In genomic region chr12:66508025-66508424, GRCh38 we compare ENCODE assay signal across 22 cellular contexts.
A peak's percentile ranks its signal among the peaks of the same experiment; 100 is the strongest.
DNase-seq lines count a peak whose midpoint lies in the region; ATAC-seq, FAIRE-seq and TF ChIP-seq lines count a peak whose summit lies in the region.
"Had no signal": no experiment of that assay in that cellular context is flagged by ENCODE, and none has a peak within 500 bp of the region (broad histone marks: within the 10 kb centered on the region; RNA-seq: fewer than 3 reads in every experiment).

No MANE protein-coding gene starts in this region.

- no peaks in the 10 kb centered on the region for H3K36me3 Mint-ChIP-seq in MCF 10A (ENCODE audit: insufficient read depth, unreplicated experiment)
- H3K36me3 Mint-ChIP-seq: CD8-positive, alpha-beta T cell had no signal

- H3K4me1 ChIP-seq in breast epithelium (no peaks in the 10 kb centered on the region), SK-N-SH (ENCODE audit: control insufficient read depth in 1 of 2, insufficient read depth in 2 of 2, low read depth in 1 of 2, low read length in 1 of 2) (no peaks in the 10 kb centered on the region)
- H3K4me1 ChIP-seq: A549, HAP-1 had no signal

- H3K36me3 ChIP-seq in breast epithelium = no peaks in the 10 kb centered on the region
- no peaks in the 10 kb centered on the region for H3K36me3 ChIP-seq in bronchial epithelial cell (ENCODE audit: control insufficient read depth, insufficient read depth, low read length)
- H3K36me3 ChIP-seq in SK-N-SH (replicated peaks in 1 of 2; ENCODE audit: control insufficient read depth in 1 of 2, insufficient read depth in 2 of 2, low read length in 1 of 2) = no peaks in the 10 kb centered on the region
- H3K36me3 ChIP-seq: BLaER1 treated with 17β-estradiol and CSF1 and Interleukin-3, amounts not matched to agents 10 nM and 100 nM; HAP-1 had no signal

- H3K4me3 Mint-ChIP-seq in MCF 10A (ENCODE audit: unreplicated experiment) = no peak overlapping the region
- H3K4me3 Mint-ChIP-seq: B cell; CD8-positive, alpha-beta T cell had no signal

- H3K9me3 Mint-ChIP-seq in MCF 10A (ENCODE audit: unreplicated experiment) = no peaks in the 10 kb centered on the region
- H3K9me3 Mint-ChIP-seq: CD8-positive, alpha-beta T cell had no signal

- no peak for TF ChIP-seq POLR2A in breast epithelium (IDR thresholded peaks at IDR 0.05)

- no peak overlapping the region for H3K27ac ChIP-seq in breast epithelium
- H3K27ac ChIP-seq in SK-N-SH (ENCODE audit: low read depth in 2 of 2, low read length in 1 of 2) = no peak overlapping the region
- H3K27ac ChIP-seq: 22Rv1; A549; BLaER1 treated with 17β-estradiol and CSF1 and Interleukin-3, amounts not matched to agents 10 nM and 100 nM; GM23248; HL-60 had no signal

- H3K9ac ChIP-seq in SK-N-SH = no peak overlapping the region
- H3K9ac ChIP-seq: BLaER1 treated with 17β-estradiol and CSF1 and Interleukin-3, amounts not matched to agents 10 nM and 100 nM; GM23248 had no signal

- H3K27me3 Mint-ChIP-seq in MCF 10A (ENCODE audit: insufficient read depth, unreplicated experiment) = no peaks in the 10 kb centered on the region
- H3K27me3 Mint-ChIP-seq: B cell had no signal

- no peaks in the 10 kb centered on the region for H3K9me3 ChIP-seq in breast epithelium
- no peaks in the 10 kb centered on the region for H3K9me3 ChIP-seq in SK-N-SH
- H3K9me3 ChIP-seq: HAP-1 had no signal

- peaks cover 7% of the 10 kb centered on the region for H3K4me1 Mint-ChIP-seq in MCF 10A (ENCODE audit: insufficient read depth, unreplicated experiment)
- H3K4me1 Mint-ChIP-seq: B cell had no signal

- no peaks in the 10 kb centered on the region for H3K27me3 ChIP-seq in breast epithelium
- no peaks in the 10 kb centered on the region for H3K27me3 ChIP-seq in bronchial epithelial cell (ENCODE audit: control insufficient read depth, insufficient read depth, low read length)
- H3K27me3 ChIP-seq in SK-N-SH (ENCODE audit: insufficient read depth) = no peaks in the 10 kb centered on the region
- H3K27me3 ChIP-seq: BLaER1 treated with 17β-estradiol and CSF1 and Interleukin-3, amounts not matched to agents 10 nM and 100 nM had no signal

- 37% methylated on average over 2 of the region's 2 CpGs for WGBS in SK-N-SH (ENCODE audit: low lambda C conversion rate)

- TF ChIP-seq EP300 in SK-N-SH (IDR thresholded peaks at IDR 0.05; ENCODE audit: borderline replicate concordance in 1 of 2, low read depth in 1 of 2, low read length in 1 of 2) = no peak

- TF ChIP-seq CTCF in MCF 10A (IDR thresholded peaks at IDR 0.05; ENCODE audit: unreplicated experiment) (no peak), breast epithelium (IDR thresholded peaks at IDR 0.05) (no peak), bronchial epithelial cell (IDR thresholded peaks at IDR 0.05; ENCODE audit: insufficient read depth, low read length, severe bottlenecking) (no peak), SK-N-SH (IDR thresholded peaks at IDR 0.05) (no peak)

- no peak overlapping the region for H2AFZ ChIP-seq in SK-N-SH (ENCODE audit: low read depth)
- H2AFZ ChIP-seq: GM23248 had no signal

- H3F3A ChIP-seq in SK-N-SH (replicated peaks; ENCODE audit: insufficient read depth) = no peaks in the 10 kb centered on the region

- no peaks in the 10 kb centered on the region for H3K9me2 ChIP-seq in SK-N-SH

- intact Hi-C loops in MCF 10A (cut with micrococcal nuclease) = no loop called here
- intact Hi-C loops in breast epithelium (cut with DNase I; ENCODE audit: low total_unique reads) = no loop called here

- TF ChIP-seq RAD21 in SK-N-SH (IDR thresholded peaks at IDR 0.05; ENCODE audit: low read length) = no peak

- no peak overlapping the region for H3K27ac Mint-ChIP-seq in MCF 10A (ENCODE audit: low read depth, unreplicated experiment)
- H3K27ac Mint-ChIP-seq: B cell; CD8-positive, alpha-beta T cell had no signal

- in situ Hi-C loops in ACHN (cut with HindIII; ENCODE audit: low pct_ligation_motif_present, low pct_unique_long_range_greater_than_20kb, low sequenced_read_pairs) = no loop called here

- H3K4me3 ChIP-seq in breast epithelium (no peak overlapping the region), bronchial epithelial cell (ENCODE audit: low read depth, low read length) (no peak overlapping the region), SK-N-SH (ENCODE audit: low read depth in 2 of 2, low read length in 1 of 2) (no peak overlapping the region)
- H3K4me3 ChIP-seq: A549; BLaER1 treated with 17β-estradiol and CSF1 and Interleukin-3, amounts not matched to agents 10 nM and 100 nM; GM23248; HAP-1 had no signal

- BruUV-seq in MCF 10A (replicated peaks; lab: Mats Ljungman, UMichigan) = no TSS peak

- no peak for FAIRE-seq in bronchial epithelial cell (lab: Jason Lieb, UNC)
- FAIRE-seq: A549, G401.6, GM12892, GM18507 had no signal

- no peaks in the 10 kb centered on the region for H4K20me1 ChIP-seq in SK-N-SH (ENCODE audit: insufficient read depth)
- H4K20me1 ChIP-seq: BLaER1 treated with 17β-estradiol and CSF1 and Interleukin-3, amounts not matched to agents 10 nM and 100 nM had no signal

- H3K4me2 ChIP-seq in SK-N-SH = no peak overlapping the region
- H3K4me2 ChIP-seq: A549; BLaER1 treated with 17β-estradiol and CSF1 and Interleukin-3, amounts not matched to agents 10 nM and 100 nM had no signal

- peak; percentile 3 for DNase-seq in MCF 10A (ENCODE audit: unreplicated experiment)
- no peak for DNase-seq in breast epithelium (ENCODE audit: low spot score in 2 of 2)
- peak; percentile 40 for DNase-seq in bronchial epithelial cell (ENCODE audit: low read depth)
- peak; percentile 7 for DNase-seq in iris pigment epithelial cell (ENCODE audit: low read depth)
- DNase-seq in DMS53 treated with DMSO at 0.1 percent for 48 hours (lab: John Stamatoyannopoulos, UW; ENCODE audit: unreplicated experiment) = no peak
- DNase-seq in SK-N-SH = no peak
- DNase-seq in ACHN = no peak
- DNase-seq: CD8-positive, alpha-beta T cell; COR-L47; DMS 273 treated with DMSO at 0.1 percent for 48 hours; DMS53; GM23248 had no signal

- POLR2A ChIA-PET in MCF 10A (lab: Yijun Ruan, JAX) = no interaction called here
- POLR2A ChIA-PET in SK-N-SH (lab: Yijun Ruan, JAX) = no interaction called here

- H3K79me2 ChIP-seq in SK-N-SH (ENCODE audit: insufficient read depth) = no peaks in the 10 kb centered on the region

- no peak for ATAC-seq in HG03521 (IDR thresholded peaks at IDR 0.05; ENCODE audit: unreplicated experiment)
- ATAC-seq: A549; CD8-positive, alpha-beta T cell had no signal

- CTCF ChIA-PET in MCF 10A (lab: Yijun Ruan, JAX) = interaction anchor here (0.7 kb wide), 1 partner anchor 20 kb away, joined by 3 read pairs; no protein-coding TSS in a partner anchor
- CTCF ChIA-PET in SK-N-SH (lab: Yijun Ruan, JAX) = interaction anchor here (1.4 kb wide), 1 partner anchor 20 kb away, joined by 3 read pairs; no protein-coding TSS in a partner anchor

TF ChIP-seq in SK-N-SH, 30 proteins besides CTCF, POLR2A, EP300 and RAD21 (continues in another document):
- TF ChIP-seq SMC3 (IDR thresholded peaks at IDR 0.05; ENCODE audit: low read depth, low read length) (no peak), USF1 (IDR thresholded peaks at IDR 0.05; ENCODE audit: borderline replicate concordance, low read depth) (no peak), SIN3A (IDR thresholded peaks at IDR 0.05; ENCODE audit: borderline replicate concordance, low read depth, low read length) (no peak), TEAD4 (IDR thresholded peaks at IDR 0.05; ENCODE audit: borderline replicate concordance, insufficient read depth) (no peak), MXI1 (IDR thresholded peaks at IDR 0.05; ENCODE audit: low read depth, low read length) (no peak), CHD2 (IDR thresholded peaks at IDR 0.05; ENCODE audit: low read length, partially characterized antibody) (no peak), USF2 (IDR thresholded peaks at IDR 0.05; ENCODE audit: borderline replicate concordance, low read depth, low read length) (no peak)
- TF ChIP-seq, protein P1, sequence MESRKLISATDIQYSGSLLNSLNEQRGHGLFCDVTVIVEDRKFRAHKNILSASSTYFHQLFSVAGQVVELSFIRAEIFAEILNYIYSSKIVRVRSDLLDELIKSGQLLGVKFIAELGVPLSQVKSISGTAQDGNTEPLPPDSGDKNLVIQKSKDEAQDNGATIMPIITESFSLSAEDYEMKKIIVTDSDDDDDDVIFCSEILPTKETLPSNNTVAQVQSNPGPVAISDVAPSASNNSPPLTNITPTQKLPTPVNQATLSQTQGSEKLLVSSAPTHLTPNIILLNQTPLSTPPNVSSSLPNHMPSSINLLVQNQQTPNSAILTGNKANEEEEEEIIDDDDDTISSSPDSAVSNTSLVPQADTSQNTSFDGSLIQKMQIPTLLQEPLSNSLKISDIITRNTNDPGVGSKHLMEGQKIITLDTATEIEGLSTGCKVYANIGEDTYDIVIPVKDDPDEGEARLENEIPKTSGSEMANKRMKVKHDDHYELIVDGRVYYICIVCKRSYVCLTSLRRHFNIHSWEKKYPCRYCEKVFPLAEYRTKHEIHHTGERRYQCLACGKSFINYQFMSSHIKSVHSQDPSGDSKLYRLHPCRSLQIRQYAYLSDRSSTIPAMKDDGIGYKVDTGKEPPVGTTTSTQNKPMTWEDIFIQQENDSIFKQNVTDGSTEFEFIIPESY (IDR thresholded peaks at IDR 0.05; ENCODE audit: borderline replicate concordance, low read depth) = no peak

Comparison
In these comparisons a context has a peak if more than half of its experiments do, and no peak if none do; other contexts are left out.
1. DNase-seq: peak in MCF 10A (single experiment), bronchial epithelial cell (single experiment) and iris pigment epithelial cell (single experiment); none in breast epithelium (0 of 2), DMS53 treated with DMSO at 0.1 percent for 48 hours (single experiment), SK-N-SH (single experiment) and ACHN (single experiment).